ENCODE assay signal across 17 cellular contexts in genomic region chr7:121891731-121892130, GRCh38. TPM values are rescaled to one million over a fixed set of nuclear protein-coding genes. Genes with fewer than 3 reads are reported as not detected.
A peak's percentile ranks its signal among the peaks of the same experiment; 100 is the strongest.
DNase-seq lines count a peak whose midpoint lies in the region; ATAC-seq and TF ChIP-seq lines count a peak whose summit lies in the region.
"Had no signal": no experiment of that assay in that cellular context is flagged by ENCODE, and none has a peak within 500 bp of the region (broad histone marks: within the 10 kb centered on the region; RNA-seq: fewer than 3 reads in every experiment).

No MANE protein-coding gene starts in this region.

- no peak overlapping the region for H3K56ac ChIP-seq in mesendoderm (ENCODE audit: low read length)

- TF ChIP-seq CTCF in HCT116 (IDR thresholded peaks at IDR 0.05 in 2 of 3, conservative IDR thresholded peaks at IDR 0.05 in 1 of 3; ENCODE audit: borderline replicate concordance in 1 of 3, insufficient read depth in 1 of 3, low read depth in 2 of 3, low read length in 2 of 3) = no peak

- H2BK15ac ChIP-seq in mesendoderm (replicated peaks; ENCODE audit: low read depth) = no peak overlapping the region

- CTCF ChIA-PET in HCT116 (lab: Charles Lee) = no interaction called here

- H4K20me1 ChIP-seq in HCT116 (ENCODE audit: insufficient read depth) = no peaks in the 10 kb centered on the region

- H3K27ac ChIP-seq in HCT116 (ENCODE audit: low read depth, low read length) (no peak overlapping the region), mesendoderm (ENCODE audit: low read depth, low read length) (no peak overlapping the region)
- H3K27ac ChIP-seq: GM23248 had no signal

- no peaks in the 10 kb centered on the region for H3K4me1 ChIP-seq in HCT116 (ENCODE audit: control insufficient read depth in 1 of 2, insufficient read depth in 2 of 2, low read length in 2 of 2)
- no peaks in the 10 kb centered on the region for H3K4me1 ChIP-seq in mesendoderm (ENCODE audit: control insufficient read depth, low read depth, low read length)
- H3K4me1 ChIP-seq: HAP-1 had no signal

- no peaks in the 10 kb centered on the region for H3K79me1 ChIP-seq in mesendoderm (ENCODE audit: low read length)

- H3K9me3 ChIP-seq in HCT116 (ENCODE audit: control insufficient read depth in 1 of 2, insufficient read depth in 1 of 2, low read depth in 1 of 2, low read length in 2 of 2) = no peaks in the 10 kb centered on the region
- H3K9me3 ChIP-seq: HAP-1 had no signal

- no peak for ATAC-seq in HCT116
- no peak for ATAC-seq in HG03280 (IDR thresholded peaks at IDR 0.05; ENCODE audit: unreplicated experiment)
- ATAC-seq in HG02610 (IDR thresholded peaks at IDR 0.05; ENCODE audit: unreplicated experiment) = no peak
- no peak for ATAC-seq in HG03442 (IDR thresholded peaks at IDR 0.05; ENCODE audit: unreplicated experiment)
- ATAC-seq in GM19463 (IDR thresholded peaks at IDR 0.05; ENCODE audit: unreplicated experiment) = no peak

- POLR2A ChIA-PET in HCT116 (lab: Charles Lee) = no interaction called here

- in situ Hi-C loops in SK-MEL-5 (cut with HindIII; ENCODE audit: low pct_unique_long_range_greater_than_20kb, low sequenced_read_pairs) = no loop called here

- no peaks in the 10 kb centered on the region for H3K27me3 ChIP-seq in HCT116 (ENCODE audit: insufficient read depth, low read length)
- no peaks in the 10 kb centered on the region for H3K27me3 ChIP-seq in mesendoderm (ENCODE audit: insufficient read depth, low read length, poor library complexity)

- intact Hi-C loops in HCT116 (cut with micrococcal nuclease) = no loop called here

- H3K9ac ChIP-seq in HCT116 (ENCODE audit: low read length) = no peak overlapping the region
- no peak overlapping the region for H3K9ac ChIP-seq in mesendoderm (ENCODE audit: low read length)
- H3K9ac ChIP-seq: GM23248 had no signal

- no peak overlapping the region for H3K4me2 ChIP-seq in HCT116 (ENCODE audit: low read length)
- no peak overlapping the region for H3K4me2 ChIP-seq in mesendoderm (ENCODE audit: low read length)

- no peak overlapping the region for H3K23ac ChIP-seq in mesendoderm (ENCODE audit: low read length)

- no peak overlapping the region for H4K5ac ChIP-seq in mesendoderm (ENCODE audit: low read length)

- peak; percentile 0 for DNase-seq in HCT116 (ENCODE audit: low read depth, low spot score)
- peak; percentile 15 for DNase-seq in SK-MEL-5 (ENCODE audit: low read depth, low spot score)
- peak; percentile 27 for DNase-seq in mesendoderm
- DNase-seq: C1 segment of cervical spinal cord; Calu3; CD4-positive, alpha-beta memory T cell; COR-L47; DMS53; DMS79 treated with DMSO at 0.1 percent for 48 hours; GM23248 had no signal

- TF ChIP-seq RAD21 in HCT116 (IDR thresholded peaks at IDR 0.05; ENCODE audit: low read depth) = no peak

- RAD21 ChIA-PET in HCT116 (lab: Charles Lee; ENCODE audit: low non-redundant PET in 1 of 2, low total read pairs in 2 of 2, uncharacterized antibody in 2 of 2, unreplicated experiment in 2 of 2) = no interaction called here

- H3K36me3 ChIP-seq in HCT116 (ENCODE audit: control insufficient read depth in 1 of 2, insufficient read depth in 2 of 2, low read length in 2 of 2) = no peaks in the 10 kb centered on the region
- no peaks in the 10 kb centered on the region for H3K36me3 ChIP-seq in mesendoderm (ENCODE audit: control insufficient read depth, insufficient read depth, low read length)
- H3K36me3 ChIP-seq: HAP-1 had no signal

- BruUV-seq in HCT116 (replicated peaks; lab: Mats Ljungman, UMichigan) = no TSS peak

- H3K79me2 ChIP-seq in HCT116 (ENCODE audit: insufficient read depth, low read length) (no peaks in the 10 kb centered on the region), mesendoderm (ENCODE audit: control insufficient read depth, insufficient read depth, low read length) (peaks cover 8% of the 10 kb centered on the region)

- no peak overlapping the region for H2AK5ac ChIP-seq in mesendoderm (ENCODE audit: low read length)

- H2AFZ ChIP-seq in HCT116 (ENCODE audit: low read depth, low read length, poor library complexity, severe bottlenecking) = no peak overlapping the region
- H2AFZ ChIP-seq: GM23248 had no signal

- no peak overlapping the region for H3K4me3 ChIP-seq in HCT116 (replicated peaks in 1 of 2; ENCODE audit: low read depth in 1 of 2, low read length in 2 of 2)
- H3K4me3 ChIP-seq in mesendoderm (ENCODE audit: low read length) = no peak overlapping the region
- H3K4me3 ChIP-seq: GM23248, HAP-1 had no signal

- no peak overlapping the region for H3K18ac ChIP-seq in mesendoderm (ENCODE audit: low read length)

- H3K4ac ChIP-seq in mesendoderm (ENCODE audit: low read depth, low read length) = no peak overlapping the region

- WGBS in mesendoderm (ENCODE audit: extremely low coverage, insufficient coverage, low lambda C conversion rate) = no CpG with 5 or more reads among the region's 2 CpGs

- H3K9me2 ChIP-seq in HCT116 (ENCODE audit: insufficient read depth) = 0 out of 2 replicates have a peak, but pooled peaks cover 2% of the 10 kb centered on the region

- no peak overlapping the region for H4K8ac ChIP-seq in mesendoderm (ENCODE audit: low read depth, low read length)

- no peak for TF ChIP-seq POLR2A in HCT116 (IDR thresholded peaks at IDR 0.05; ENCODE audit: borderline replicate concordance, extremely low read depth, insufficient read depth, insufficient read length)

- H2BK120ac ChIP-seq in mesendoderm (ENCODE audit: low read depth, low read length) = no peak overlapping the region

- H2BK5ac ChIP-seq in mesendoderm (ENCODE audit: low read length) = no peak overlapping the region

TF ChIP-seq in HCT116, 20 proteins besides CTCF, POLR2A, EP300 and RAD21:
- TF ChIP-seq TCF7L2 (IDR thresholded peaks at IDR 0.05; ENCODE audit: borderline replicate concordance, extremely low read depth, insufficient read depth, insufficient read length) (no peak), FOSL1 (IDR thresholded peaks at IDR 0.05; ENCODE audit: low read depth) (no peak), SIN3A (IDR thresholded peaks at IDR 0.05; ENCODE audit: low read depth) (no peak), YY1 (IDR thresholded peaks at IDR 0.05; ENCODE audit: extremely low read depth, insufficient replicate concordance, low read depth, low read length) (no peak), CBX3 (IDR thresholded peaks at IDR 0.05; ENCODE audit: low read depth) (no peak), JUND (IDR thresholded peaks at IDR 0.05) (no peak), SRF (IDR thresholded peaks at IDR 0.05; ENCODE audit: low read depth) (no peak)

RNA-seq across cellular contexts. Expression of gene PTPRZ1, which starts 18.8 kb away (rescaled TPM):
- total RNA-seq in HCT116 (2021; ENCODE audit: unreplicated experiment) = 0.25 TPM
- 0.05 and 0.36 TPM in 2 replicates for polyA plus RNA-seq in HCT116 (2012)
- total RNA-seq in SK-MEL-5 (2014; rRNA removed; shearing (Covaris generic)) = 36.8 and 39.0 TPM in 2 replicates
- 41.2 and 57.7 TPM in 2 replicates for polyA plus RNA-seq in SK-MEL-5 (2015; cell fraction: cytosol; rRNA removed)
- polyA plus RNA-seq in SK-MEL-5 (2015; cell fraction: nucleus; rRNA removed) = 157 and 172 TPM in 2 replicates
- 31.1 TPM for polyA plus RNA-seq in mesendoderm (2013, experiment 1 of 2)
- polyA plus RNA-seq in mesendoderm (2013, experiment 2 of 2) = 31.9 TPM
- total RNA-seq: A172; CD4-positive, alpha-beta memory T cell; GM23248 had no signal
- polyA plus RNA-seq: BJ; CD4-positive, alpha-beta memory T cell; GM23248 had no signal

Comparison
In these comparisons a context has a peak if more than half of its experiments do, and no peak if none do; other contexts are left out.
1. RNA of gene PTPRZ1, which starts 18.8 kb away (total RNA-seq): 36.8 to 39.0 TPM in SK-MEL-5; 0.25 TPM in HCT116 (single experiment); every median in the first group is over 10 times any median in the second.
2. Peak in every context shown above with its lines, with median percentiles within 50 percentile points of each other: DNase-seq.